1 cellular context compared by ENCODE assay signal in genomic region chr2:218658671-218659257, GRCh38.
A peak's percentile ranks its signal among the peaks of the same experiment; 100 is the strongest.
TF ChIP-seq lines count a peak whose summit lies in the region.

No MANE protein-coding gene starts in this region.

TF ChIP-seq in IMR-90, 13 proteins besides CTCF, POLR2A, EP300 and RAD21 (continued from another document):
- TF ChIP-seq RCOR1 (IDR thresholded peaks at IDR 0.05; ENCODE audit: insufficient replicate concordance, low read length) (no peak), BHLHE40 (IDR thresholded peaks at IDR 0.05; ENCODE audit: low read depth, low read length) (no peak), SMC3 (IDR thresholded peaks at IDR 0.05; ENCODE audit: low read depth, low read length) (peak; percentile 44)
